Comparison of ENCODE assay signal across 1 cellular context in the genomic region with DNA sequence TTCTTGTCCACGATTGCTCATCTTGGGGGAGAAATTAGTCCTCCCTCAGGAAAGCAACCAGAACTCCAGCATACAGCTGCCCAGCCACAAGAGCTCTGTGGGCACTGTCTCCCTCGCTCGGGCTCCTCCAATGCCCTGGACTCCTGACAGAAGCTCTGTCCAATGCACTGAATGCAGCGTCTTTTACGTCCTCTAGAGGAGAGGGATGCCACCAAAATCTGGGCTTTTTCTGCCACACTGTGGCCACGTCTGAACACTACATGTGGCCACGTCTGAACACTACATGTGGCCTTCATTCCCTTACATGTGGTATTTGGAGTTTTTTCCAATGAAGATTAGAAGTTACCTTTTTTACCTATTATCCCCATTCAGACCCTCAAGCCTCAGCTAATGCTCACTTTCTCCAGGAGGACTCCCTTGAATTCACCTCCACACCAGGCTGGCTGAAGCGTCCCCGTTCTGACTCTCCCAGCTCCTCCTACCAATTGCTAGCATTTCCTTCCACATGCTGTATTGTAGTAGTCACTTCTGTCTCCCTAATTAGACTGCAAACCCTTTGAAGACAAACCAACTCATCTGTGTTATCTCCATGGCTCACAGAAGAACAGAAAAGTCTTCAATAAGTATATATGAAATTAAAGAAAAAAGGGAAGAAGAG.
A peak's percentile ranks its signal among the peaks of the same experiment; 100 is the strongest.
TF ChIP-seq lines count a peak whose summit lies in the region.

No MANE protein-coding gene starts in this region.

TF ChIP-seq in PFSK-1, 5 proteins besides CTCF, POLR2A, EP300 and RAD21 (continued from another document):
- TF ChIP-seq, protein P1, sequence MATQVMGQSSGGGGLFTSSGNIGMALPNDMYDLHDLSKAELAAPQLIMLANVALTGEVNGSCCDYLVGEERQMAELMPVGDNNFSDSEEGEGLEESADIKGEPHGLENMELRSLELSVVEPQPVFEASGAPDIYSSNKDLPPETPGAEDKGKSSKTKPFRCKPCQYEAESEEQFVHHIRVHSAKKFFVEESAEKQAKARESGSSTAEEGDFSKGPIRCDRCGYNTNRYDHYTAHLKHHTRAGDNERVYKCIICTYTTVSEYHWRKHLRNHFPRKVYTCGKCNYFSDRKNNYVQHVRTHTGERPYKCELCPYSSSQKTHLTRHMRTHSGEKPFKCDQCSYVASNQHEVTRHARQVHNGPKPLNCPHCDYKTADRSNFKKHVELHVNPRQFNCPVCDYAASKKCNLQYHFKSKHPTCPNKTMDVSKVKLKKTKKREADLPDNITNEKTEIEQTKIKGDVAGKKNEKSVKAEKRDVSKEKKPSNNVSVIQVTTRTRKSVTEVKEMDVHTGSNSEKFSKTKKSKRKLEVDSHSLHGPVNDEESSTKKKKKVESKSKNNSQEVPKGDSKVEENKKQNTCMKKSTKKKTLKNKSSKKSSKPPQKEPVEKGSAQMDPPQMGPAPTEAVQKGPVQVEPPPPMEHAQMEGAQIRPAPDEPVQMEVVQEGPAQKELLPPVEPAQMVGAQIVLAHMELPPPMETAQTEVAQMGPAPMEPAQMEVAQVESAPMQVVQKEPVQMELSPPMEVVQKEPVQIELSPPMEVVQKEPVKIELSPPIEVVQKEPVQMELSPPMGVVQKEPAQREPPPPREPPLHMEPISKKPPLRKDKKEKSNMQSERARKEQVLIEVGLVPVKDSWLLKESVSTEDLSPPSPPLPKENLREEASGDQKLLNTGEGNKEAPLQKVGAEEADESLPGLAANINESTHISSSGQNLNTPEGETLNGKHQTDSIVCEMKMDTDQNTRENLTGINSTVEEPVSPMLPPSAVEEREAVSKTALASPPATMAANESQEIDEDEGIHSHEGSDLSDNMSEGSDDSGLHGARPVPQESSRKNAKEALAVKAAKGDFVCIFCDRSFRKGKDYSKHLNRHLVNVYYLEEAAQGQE (IDR thresholded peaks at IDR 0.05; ENCODE audit: insufficient read depth in 1 of 2, low read depth in 2 of 2, low read length in 2 of 2), result peak; percentile 24 to 79; a peak in 2 of 4 replicates
